8 cellular contexts compared by ENCODE assay signal in the genomic region with DNA sequence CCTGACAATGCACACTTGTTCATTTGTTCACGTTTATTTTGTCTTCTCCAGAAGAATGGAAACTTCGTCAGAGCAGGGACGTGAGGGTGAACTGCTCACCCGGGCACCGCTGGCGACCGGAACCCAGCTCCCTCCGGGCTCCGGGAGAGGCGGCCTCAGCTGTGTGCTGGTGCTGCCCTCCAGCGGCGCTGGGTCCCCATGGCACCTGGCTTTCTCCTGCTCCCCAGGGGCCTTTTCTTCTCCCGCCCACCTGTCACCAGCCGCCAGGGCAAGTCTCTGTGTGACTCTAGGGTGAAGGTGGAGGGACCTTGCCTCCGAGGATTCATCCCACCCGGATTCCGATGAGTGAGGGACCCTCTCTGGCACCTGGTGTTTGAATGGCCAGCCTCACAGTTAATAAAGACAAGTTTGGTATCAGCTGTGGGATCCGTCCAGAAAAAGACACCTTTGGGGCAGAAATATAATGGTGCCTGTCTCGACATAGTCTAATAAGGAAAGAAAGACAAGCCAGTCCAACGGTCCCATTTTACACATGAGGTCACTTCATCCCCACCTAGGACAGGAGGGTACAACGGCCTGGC. TPM values are rescaled to one million over a fixed set of nuclear protein-coding genes. Genes with fewer than 3 reads are reported as not detected.
A peak's percentile ranks its signal among the peaks of the same experiment; 100 is the strongest.
DNase-seq lines count a peak whose midpoint lies in the region; ATAC-seq, FAIRE-seq and TF ChIP-seq lines count a peak whose summit lies in the region.

No MANE protein-coding gene starts in this region.

- H3K9ac ChIP-seq in neural cell (ENCODE audit: low read length): peak overlapping the region; percentile 35

- ATAC-seq in GM21619 (IDR thresholded peaks at IDR 0.05; ENCODE audit: unreplicated experiment): peak; percentile 88
- peak; percentile 95 for ATAC-seq in activated T-helper 17 cell treated with anti-CD3 and anti-CD28 coated beads, Interleukin-2, amount 50 U/mL, for 72 hours (replicated peaks)

- no peak for FAIRE-seq in RCC 7860 (lab: Jason Lieb, UNC)

- peak; percentile 35 for TF ChIP-seq EP300 in neural cell (conservative IDR thresholded peaks at IDR 0.05; ENCODE audit: poor library complexity, severe bottlenecking)

- no peak overlapping the region for H2AFZ ChIP-seq in neural cell (ENCODE audit: low read depth, low read length)

- in situ Hi-C loops in KBM-7 (cut with MboI; ENCODE audit: low pct_unique_long_range_greater_than_20kb, low sequenced_read_pairs): loop anchor here (25.0 kb wide), 1 partner anchor 410 kb away; no protein-coding TSS in a partner anchor

- TF ChIP-seq CTCF in neural cell (IDR thresholded peaks at IDR 0.05; ENCODE audit: poor library complexity, severe bottlenecking): peak; percentile 98

- no peaks in the 10 kb centered on the region for H3K9me3 ChIP-seq in neural cell (ENCODE audit: low read length)

- H3K36me3 ChIP-seq in neural cell (ENCODE audit: insufficient read depth, low read length): no peaks in the 10 kb centered on the region

- H3K4me2 ChIP-seq in neural cell (ENCODE audit: low read length): peak overlapping the region; percentile 43

- H3F3A ChIP-seq in neural cell (ENCODE audit: insufficient read depth, low read length, poor library complexity, severe bottlenecking): no peaks in the 10 kb centered on the region

- peak; percentile 99 for TF ChIP-seq RAD21 in neural cell (conservative IDR thresholded peaks at IDR 0.05)

- peak overlapping the region; percentile 58 for H3K4me3 ChIP-seq in neural cell (ENCODE audit: low read length)

- H4K20me1 ChIP-seq in neural cell (ENCODE audit: insufficient read depth): no peaks in the 10 kb centered on the region

- peak overlapping the region; percentile 86 for H3K27ac Mint-ChIP-seq in activated T-helper 17 cell treated with anti-CD3 and anti-CD28 coated beads, Interleukin-2, amount 50 U/mL, for 72 hours
- peak overlapping the region; percentile 67 for H3K27ac Mint-ChIP-seq in stimulated activated naive CD8-positive, alpha-beta T cell treated with anti-CD3 and anti-CD28 coated beads, Interleukin-15, Interleukin-2, amounts not matched to agents 100 ng/mL and 50 ng/mL, for 24 hours

- H3K27me3 Mint-ChIP-seq in activated T-helper 17 cell treated with anti-CD3 and anti-CD28 coated beads, Interleukin-2, amount 50 U/mL, for 72 hours: peaks cover 3% of the 10 kb centered on the region
- peaks cover 5% of the 10 kb centered on the region for H3K27me3 Mint-ChIP-seq in stimulated activated naive CD8-positive, alpha-beta T cell treated with anti-CD3 and anti-CD28 coated beads, Interleukin-15, Interleukin-2, amounts not matched to agents 100 ng/mL and 50 ng/mL, for 24 hours

- no peaks in the 10 kb centered on the region for H3K36me3 Mint-ChIP-seq in activated T-helper 17 cell treated with anti-CD3 and anti-CD28 coated beads, Interleukin-2, amount 50 U/mL, for 72 hours (ENCODE audit: low read depth)
- no peaks in the 10 kb centered on the region for H3K36me3 Mint-ChIP-seq in stimulated activated naive CD8-positive, alpha-beta T cell treated with anti-CD3 and anti-CD28 coated beads, Interleukin-15, Interleukin-2, amounts not matched to agents 100 ng/mL and 50 ng/mL, for 24 hours (ENCODE audit: low read depth)

- DNase-seq in DMS153 (lab: John Stamatoyannopoulos, UW) (peak; percentile 63), KBM-7 (peak; percentile 87), RCC 7860 (ENCODE audit: low spot score) (peak; percentile 54), fibroblast of the conjunctiva (ENCODE audit: low read depth) (peak; percentile 36)

- peak overlapping the region; percentile 92 for H3K4me3 Mint-ChIP-seq in activated T-helper 17 cell treated with anti-CD3 and anti-CD28 coated beads, Interleukin-2, amount 50 U/mL, for 72 hours
- H3K4me3 Mint-ChIP-seq in stimulated activated naive CD8-positive, alpha-beta T cell treated with anti-CD3 and anti-CD28 coated beads, Interleukin-15, Interleukin-2, amounts not matched to agents 100 ng/mL and 50 ng/mL, for 24 hours: peak overlapping the region; percentile 84

- no peaks in the 10 kb centered on the region for H3K27me3 ChIP-seq in neural cell (ENCODE audit: insufficient read depth, low read depth, low read length)

- H3K9me3 Mint-ChIP-seq in activated T-helper 17 cell treated with anti-CD3 and anti-CD28 coated beads, Interleukin-2, amount 50 U/mL, for 72 hours: no peaks in the 10 kb centered on the region
- H3K9me3 Mint-ChIP-seq in stimulated activated naive CD8-positive, alpha-beta T cell treated with anti-CD3 and anti-CD28 coated beads, Interleukin-15, Interleukin-2, amounts not matched to agents 100 ng/mL and 50 ng/mL, for 24 hours: no peaks in the 10 kb centered on the region

- H3K4me1 Mint-ChIP-seq in activated T-helper 17 cell treated with anti-CD3 and anti-CD28 coated beads, Interleukin-2, amount 50 U/mL, for 72 hours: peaks cover 17% of the 10 kb centered on the region
- H3K4me1 Mint-ChIP-seq in stimulated activated naive CD8-positive, alpha-beta T cell treated with anti-CD3 and anti-CD28 coated beads, Interleukin-15, Interleukin-2, amounts not matched to agents 100 ng/mL and 50 ng/mL, for 24 hours (ENCODE audit: low read depth): peaks cover 16% of the 10 kb centered on the region

- peak overlapping the region; percentile 10 for H3K27ac ChIP-seq in neural cell (ENCODE audit: low read length)

- no peaks in the 10 kb centered on the region for H3K79me2 ChIP-seq in neural cell (replicated peaks; ENCODE audit: insufficient read depth, low read length)

- H3K9me2 ChIP-seq in neural cell (ENCODE audit: insufficient read depth, low read length): no peaks in the 10 kb centered on the region

TF ChIP-seq in neural cell, 6 proteins besides CTCF, POLR2A, EP300 and RAD21:
- TF ChIP-seq MXI1 (conservative IDR thresholded peaks at IDR 0.05; ENCODE audit: poor library complexity, severe bottlenecking): peak; percentile 17
- no peak for TF ChIP-seq TAF1 (IDR thresholded peaks at IDR 0.05; ENCODE audit: low read depth)
- peak; percentile 96 for TF ChIP-seq SMC3 (conservative IDR thresholded peaks at IDR 0.05; ENCODE audit: poor library complexity)

RNA-seq across cellular contexts. Expression of a gene that starts 32.9 kb away (rescaled TPM):
- 10 to 100 TPM in 1 of 2 donors, 1 to 10 TPM in 1; 8.7 to 18.9 TPM for total RNA-seq in activated T-helper 17 cell treated with anti-CD3 and anti-CD28 coated beads, Interleukin-2, amount 50 U/mL, for 72 hours
- 2.3 and 3.3 TPM in 2 replicates for polyA plus RNA-seq in neural cell
- polyA minus RNA-seq in neural cell: 5.9 and 6.6 TPM in 2 replicates

Comparison
In these comparisons a context has a peak if more than half of its experiments do, and no peak if none do; other contexts are left out.
1. Peak in every context shown above with its lines: DNase-seq, ATAC-seq, H3K4me3 ChIP-seq and H3K27ac ChIP-seq.
2. DNase-seq: peak in every context shown above with its lines; median percentile 87 in KBM-7; 63 in DMS153; 54 in RCC 7860; 36 in fibroblast of the conjunctiva.